8 cellular contexts compared by ENCODE assay signal in the genomic region with DNA sequence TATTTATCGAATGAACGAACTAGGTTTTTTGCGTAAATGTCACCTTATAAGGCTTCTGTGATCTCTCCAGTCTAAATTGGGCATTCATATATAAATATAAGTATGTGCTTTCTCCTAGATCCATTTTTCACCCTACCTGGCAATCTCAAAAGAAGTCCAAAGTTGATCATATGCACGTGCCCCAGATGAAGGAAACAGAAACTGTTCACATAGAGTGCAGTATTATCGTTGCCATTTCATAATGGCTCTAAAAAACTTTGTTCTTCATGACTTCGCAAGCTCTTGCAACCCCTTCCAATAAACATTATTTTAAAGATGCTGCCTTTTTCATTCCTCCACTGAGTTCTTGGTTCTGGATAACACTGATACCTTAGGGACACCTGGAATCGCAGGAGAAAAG. TPM values are rescaled to one million over a fixed set of nuclear protein-coding genes. Genes with fewer than 3 reads are reported as not detected.
A peak's percentile ranks its signal among the peaks of the same experiment; 100 is the strongest.
DNase-seq lines count a peak whose midpoint lies in the region; ATAC-seq, FAIRE-seq and TF ChIP-seq lines count a peak whose summit lies in the region.

No MANE protein-coding gene starts in this region.

- ATAC-seq in A549 = no peak
- ATAC-seq in GM18858 (IDR thresholded peaks at IDR 0.05; ENCODE audit: unreplicated experiment) = no peak
- no peak for ATAC-seq in sciatic nerve

- H3K27me3 ChIP-seq in colonic mucosa (no peaks in the 10 kb centered on the region), mucosa of stomach (ENCODE audit: control insufficient read depth, insufficient read depth, low read length) (no peaks in the 10 kb centered on the region)

- H3K27ac ChIP-seq in A549 (peak overlapping the region; percentile 80 to 97), colonic mucosa (peak overlapping the region; percentile 89)

- intact Hi-C loops in colonic mucosa (cut with DNase I) (loop anchor here (10.0 kb wide), 1 partner anchor 183 kb away; no protein-coding TSS in a partner anchor), sciatic nerve (cut with DNase I) (no loop called here)

- peak overlapping the region; percentile 83 to 90 for H3K9ac ChIP-seq in colonic mucosa (ENCODE audit: low read depth in 2 of 2, low read length in 2 of 2)
- peak overlapping the region; percentile 98 for H3K9ac ChIP-seq in mucosa of stomach (ENCODE audit: low read length)

- no peak for TF ChIP-seq RAD21 in A549 (conservative IDR thresholded peaks at IDR 0.05 in 1 of 2, IDR thresholded peaks at IDR 0.05 in 1 of 2)
- no peak for TF ChIP-seq RAD21 in Ishikawa (IDR thresholded peaks at IDR 0.05; ENCODE audit: low read depth)

- POLR2A ChIA-PET in A549 (lab: Yijun Ruan, JAX) = no interaction called here

- TF ChIP-seq CTCF in A549 (IDR thresholded peaks at IDR 0.05) = no peak
- TF ChIP-seq CTCF in colonic mucosa (IDR thresholded peaks at IDR 0.05) = no peak

- H3K4me3 ChIP-seq in A549 (peak overlapping the region; percentile 84), colonic mucosa (peak overlapping the region; percentile 97), mucosa of stomach (ENCODE audit: low read length) (peak overlapping the region; percentile 94)

- CTCF ChIA-PET in A549 (lab: Yijun Ruan, JAX) = no interaction called here

- no peaks in the 10 kb centered on the region for H3K36me3 ChIP-seq in colonic mucosa
- H3K36me3 ChIP-seq in mucosa of stomach (ENCODE audit: control insufficient read depth, insufficient read depth, low read length) = no peaks in the 10 kb centered on the region

- 14% methylated on average over 7 of the region's 7 CpGs for WGBS in A549 (ENCODE audit: missing lambda C conversion rate)

- H3K4me2 ChIP-seq in A549 = peak overlapping the region; percentile 73

- no peak for TF ChIP-seq POLR2A in A549 (IDR thresholded peaks at IDR 0.05; ENCODE audit: low read length)

- H3K4me1 ChIP-seq in A549 (peaks cover 21% of the 10 kb centered on the region), colonic mucosa (peaks cover 6% of the 10 kb centered on the region), mucosa of stomach (ENCODE audit: control insufficient read depth, insufficient read depth, low read length) (peaks cover 4% of the 10 kb centered on the region)

- no peak for FAIRE-seq in A549 (lab: Jason Lieb, UNC)
- no peak for FAIRE-seq in HTR-8/SVneo (lab: Jason Lieb, UNC)

- no peaks in the 10 kb centered on the region for H3K9me3 ChIP-seq in A549
- H3K9me3 ChIP-seq in colonic mucosa = no peaks in the 10 kb centered on the region
- no peaks in the 10 kb centered on the region for H3K9me3 ChIP-seq in mucosa of stomach (ENCODE audit: control insufficient read depth, low read length)

- DNase-seq in A549 (ENCODE audit: low read depth in 1 of 2, low spot score in 1 of 2) (no peak), colonic mucosa (no peak), activated gamma-delta T cell (lab: John Stamatoyannopoulos, UW) (no peak), HTR-8/SVneo (ENCODE audit: insufficient read length, low spot score) (no peak), sciatic nerve (ENCODE audit: low spot score) (no peak)

- TF ChIP-seq EP300 in A549 (IDR thresholded peaks at IDR 0.05) (no peak), Ishikawa (IDR thresholded peaks at IDR 0.05; ENCODE audit: borderline replicate concordance) (no peak)

TF ChIP-seq in A549, 52 proteins besides CTCF, POLR2A, EP300 and RAD21:
- TF ChIP-seq ZNF302 (CRISPR knock-in tag; IDR thresholded peaks at IDR 0.05) (no peak), KDM5A (IDR thresholded peaks at IDR 0.05) (no peak)

TF ChIP-seq in Ishikawa, 13 proteins besides CTCF, POLR2A, EP300 and RAD21:
- no peak for TF ChIP-seq NFIC (IDR thresholded peaks at IDR 0.05)
- no peak for TF ChIP-seq TCF12 (IDR thresholded peaks at IDR 0.05; ENCODE audit: low read depth)
- TF ChIP-seq, protein P1, sequence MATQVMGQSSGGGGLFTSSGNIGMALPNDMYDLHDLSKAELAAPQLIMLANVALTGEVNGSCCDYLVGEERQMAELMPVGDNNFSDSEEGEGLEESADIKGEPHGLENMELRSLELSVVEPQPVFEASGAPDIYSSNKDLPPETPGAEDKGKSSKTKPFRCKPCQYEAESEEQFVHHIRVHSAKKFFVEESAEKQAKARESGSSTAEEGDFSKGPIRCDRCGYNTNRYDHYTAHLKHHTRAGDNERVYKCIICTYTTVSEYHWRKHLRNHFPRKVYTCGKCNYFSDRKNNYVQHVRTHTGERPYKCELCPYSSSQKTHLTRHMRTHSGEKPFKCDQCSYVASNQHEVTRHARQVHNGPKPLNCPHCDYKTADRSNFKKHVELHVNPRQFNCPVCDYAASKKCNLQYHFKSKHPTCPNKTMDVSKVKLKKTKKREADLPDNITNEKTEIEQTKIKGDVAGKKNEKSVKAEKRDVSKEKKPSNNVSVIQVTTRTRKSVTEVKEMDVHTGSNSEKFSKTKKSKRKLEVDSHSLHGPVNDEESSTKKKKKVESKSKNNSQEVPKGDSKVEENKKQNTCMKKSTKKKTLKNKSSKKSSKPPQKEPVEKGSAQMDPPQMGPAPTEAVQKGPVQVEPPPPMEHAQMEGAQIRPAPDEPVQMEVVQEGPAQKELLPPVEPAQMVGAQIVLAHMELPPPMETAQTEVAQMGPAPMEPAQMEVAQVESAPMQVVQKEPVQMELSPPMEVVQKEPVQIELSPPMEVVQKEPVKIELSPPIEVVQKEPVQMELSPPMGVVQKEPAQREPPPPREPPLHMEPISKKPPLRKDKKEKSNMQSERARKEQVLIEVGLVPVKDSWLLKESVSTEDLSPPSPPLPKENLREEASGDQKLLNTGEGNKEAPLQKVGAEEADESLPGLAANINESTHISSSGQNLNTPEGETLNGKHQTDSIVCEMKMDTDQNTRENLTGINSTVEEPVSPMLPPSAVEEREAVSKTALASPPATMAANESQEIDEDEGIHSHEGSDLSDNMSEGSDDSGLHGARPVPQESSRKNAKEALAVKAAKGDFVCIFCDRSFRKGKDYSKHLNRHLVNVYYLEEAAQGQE (IDR thresholded peaks at IDR 0.05; ENCODE audit: low read depth) = no peak
- TF ChIP-seq ZBTB7A (IDR thresholded peaks at IDR 0.05; ENCODE audit: low read depth) = 0 out of 2 replicates have a peak, but pooled peaks have one; percentile 7
- TF ChIP-seq, protein P2, sequence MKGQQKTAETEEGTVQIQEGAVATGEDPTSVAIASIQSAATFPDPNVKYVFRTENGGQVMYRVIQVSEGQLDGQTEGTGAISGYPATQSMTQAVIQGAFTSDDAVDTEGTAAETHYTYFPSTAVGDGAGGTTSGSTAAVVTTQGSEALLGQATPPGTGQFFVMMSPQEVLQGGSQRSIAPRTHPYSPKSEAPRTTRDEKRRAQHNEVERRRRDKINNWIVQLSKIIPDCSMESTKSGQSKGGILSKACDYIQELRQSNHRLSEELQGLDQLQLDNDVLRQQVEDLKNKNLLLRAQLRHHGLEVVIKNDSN (IDR thresholded peaks at IDR 0.05) = no peak

RNA-seq across cellular contexts. Expression of a gene that starts 0.7 kb away (rescaled TPM):
- 36.0 and 39.0 TPM in 2 replicates for polyA plus RNA-seq in A549 (2011; rRNA removed)
- polyA plus RNA-seq in A549 (2012; cell fraction: cytosol; rRNA removed) = 11.9 and 12.5 TPM in 2 replicates
- polyA plus RNA-seq in A549 (2012; cell fraction: nucleus; rRNA removed) = 6.4 and 8.5 TPM in 2 replicates
- polyA plus RNA-seq in A549 (2017; fragmentation: RNase III; extraction: RNeasy Plus Mini Kit Qiagen cat#74134 plus additional on column Dnase treatment) = 11.9 to 14.6 TPM (median 13.0 TPM) in 3 replicates
- 15.5 and 17.3 TPM in 2 replicates for polyA minus RNA-seq in A549 (2011; rRNA and poly(A)+ RNA removed)
- 10 to 100 TPM; 14.1 to 18.0 TPM for total RNA-seq in colonic mucosa
- 19.1 TPM for total RNA-seq in sciatic nerve

RNA-seq across cellular contexts. Expression of a gene that starts 0.8 kb away (rescaled TPM):
- 22.9 and 28.7 TPM in 2 replicates for polyA plus RNA-seq in A549 (2011; rRNA removed)
- 4.3 and 5.4 TPM in 2 replicates for polyA plus RNA-seq in A549 (2012; cell fraction: cytosol; rRNA removed)
- 2.3 and 2.8 TPM in 2 replicates for polyA plus RNA-seq in A549 (2012; cell fraction: nucleus; rRNA removed)
- polyA plus RNA-seq in A549 (2017; fragmentation: RNase III; extraction: RNeasy Plus Mini Kit Qiagen cat#74134 plus additional on column Dnase treatment) = 9.0 to 10.0 TPM (median 9.1 TPM) in 3 replicates
- polyA minus RNA-seq in A549 (2011; rRNA and poly(A)+ RNA removed) = 10.7 and 11.5 TPM in 2 replicates
- total RNA-seq in colonic mucosa = 10 to 100 TPM in 1 of 2 donors, 1 to 10 TPM in 1; 9.0 to 17.5 TPM
- 7.4 TPM for total RNA-seq in sciatic nerve
